In genomic region chr4:78776031-78776728, GRCh38 we compare ENCODE assay signal across 1 cellular context.
A peak's percentile ranks its signal among the peaks of the same experiment; 100 is the strongest.
TF ChIP-seq lines count a peak whose summit lies in the region.

Gene BMP2K, plus strand, starts transcription at chr4:78776350. Its CDS starts 194 bp downstream, at chr4:78776544.

TF ChIP-seq in K562, 482 proteins besides CTCF, POLR2A, EP300 and RAD21 (continued from another document and continues in another):
- TF ChIP-seq ID3 (CRISPR knock-in tag; IDR thresholded peaks at IDR 0.05): no peak
- no peak for TF ChIP-seq ID3 (tag; IDR thresholded peaks at IDR 0.05)
- TF ChIP-seq SAFB (IDR thresholded peaks at IDR 0.05; ENCODE audit: borderline replicate concordance, low read depth, low read length): peak; percentile 90
- TF ChIP-seq CHD2 (IDR thresholded peaks at IDR 0.05; ENCODE audit: low read depth, low read length): no peak
- no peak for TF ChIP-seq SUPT5H (IDR thresholded peaks at IDR 0.05)
- no peak for TF ChIP-seq NCOA6 (IDR thresholded peaks at IDR 0.05)
- TF ChIP-seq PTTG1 (tag; IDR thresholded peaks at IDR 0.05; ENCODE audit: low read depth): no peak
- no peak; the same call in 1 of the 2 replicates for TF ChIP-seq ZFX (CRISPR knock-in tag; IDR thresholded peaks at IDR 0.05)
- TF ChIP-seq PHB (CRISPR knock-in tag; IDR thresholded peaks at IDR 0.05): no peak
- no peak for TF ChIP-seq ZNF3 (CRISPR knock-in tag; IDR thresholded peaks at IDR 0.05)
- TF ChIP-seq ZNF174 (CRISPR knock-in tag; IDR thresholded peaks at IDR 0.05): no peak
- no peak for TF ChIP-seq MEF2D (tag; conservative IDR thresholded peaks at IDR 0.05; ENCODE audit: low read depth)
- TF ChIP-seq, protein P1, sequence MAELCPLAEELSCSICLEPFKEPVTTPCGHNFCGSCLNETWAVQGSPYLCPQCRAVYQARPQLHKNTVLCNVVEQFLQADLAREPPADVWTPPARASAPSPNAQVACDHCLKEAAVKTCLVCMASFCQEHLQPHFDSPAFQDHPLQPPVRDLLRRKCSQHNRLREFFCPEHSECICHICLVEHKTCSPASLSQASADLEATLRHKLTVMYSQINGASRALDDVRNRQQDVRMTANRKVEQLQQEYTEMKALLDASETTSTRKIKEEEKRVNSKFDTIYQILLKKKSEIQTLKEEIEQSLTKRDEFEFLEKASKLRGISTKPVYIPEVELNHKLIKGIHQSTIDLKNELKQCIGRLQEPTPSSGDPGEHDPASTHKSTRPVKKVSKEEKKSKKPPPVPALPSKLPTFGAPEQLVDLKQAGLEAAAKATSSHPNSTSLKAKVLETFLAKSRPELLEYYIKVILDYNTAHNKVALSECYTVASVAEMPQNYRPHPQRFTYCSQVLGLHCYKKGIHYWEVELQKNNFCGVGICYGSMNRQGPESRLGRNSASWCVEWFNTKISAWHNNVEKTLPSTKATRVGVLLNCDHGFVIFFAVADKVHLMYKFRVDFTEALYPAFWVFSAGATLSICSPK (IDR thresholded peaks at IDR 0.05; ENCODE audit: borderline replicate concordance): no peak
- TF ChIP-seq KAT8 (IDR thresholded peaks at IDR 0.05; ENCODE audit: low read depth): no peak
- no peak for TF ChIP-seq ZNF695 (CRISPR knock-in tag; IDR thresholded peaks at IDR 0.05)
- peak; percentile 39 for TF ChIP-seq RBM25 (IDR thresholded peaks at IDR 0.05; ENCODE audit: low read depth, low read length, severe bottlenecking)
- TF ChIP-seq RBBP5 (IDR thresholded peaks at IDR 0.05; ENCODE audit: borderline replicate concordance, insufficient read depth, low read length, poor library complexity, severe bottlenecking): peak; percentile 63
- TF ChIP-seq GTF2A2 (tag; IDR thresholded peaks at IDR 0.05): no peak
- peak; percentile 98 for TF ChIP-seq VEZF1 (CRISPR knock-in tag; IDR thresholded peaks at IDR 0.05)
- TF ChIP-seq ZNF140 (CRISPR knock-in tag; IDR thresholded peaks at IDR 0.05): no peak
- no peak for TF ChIP-seq DDX20 (tag; IDR thresholded peaks at IDR 0.05; ENCODE audit: low read depth)
- no peak for TF ChIP-seq ZNF408 (CRISPR knock-in tag; IDR thresholded peaks at IDR 0.05; ENCODE audit: low read depth)
- no peak for TF ChIP-seq FOXP1 (CRISPR knock-in tag; IDR thresholded peaks at IDR 0.05)
- TF ChIP-seq XRCC5 (IDR thresholded peaks at IDR 0.05; ENCODE audit: low read depth, low read length): no peak
- TF ChIP-seq NR1H2 (CRISPR knock-in tag; IDR thresholded peaks at IDR 0.05): no peak
- TF ChIP-seq XRCC4 (IDR thresholded peaks at IDR 0.05; ENCODE audit: extremely low read depth, insufficient read depth, insufficient read length): no peak
- TF ChIP-seq, protein P2, sequence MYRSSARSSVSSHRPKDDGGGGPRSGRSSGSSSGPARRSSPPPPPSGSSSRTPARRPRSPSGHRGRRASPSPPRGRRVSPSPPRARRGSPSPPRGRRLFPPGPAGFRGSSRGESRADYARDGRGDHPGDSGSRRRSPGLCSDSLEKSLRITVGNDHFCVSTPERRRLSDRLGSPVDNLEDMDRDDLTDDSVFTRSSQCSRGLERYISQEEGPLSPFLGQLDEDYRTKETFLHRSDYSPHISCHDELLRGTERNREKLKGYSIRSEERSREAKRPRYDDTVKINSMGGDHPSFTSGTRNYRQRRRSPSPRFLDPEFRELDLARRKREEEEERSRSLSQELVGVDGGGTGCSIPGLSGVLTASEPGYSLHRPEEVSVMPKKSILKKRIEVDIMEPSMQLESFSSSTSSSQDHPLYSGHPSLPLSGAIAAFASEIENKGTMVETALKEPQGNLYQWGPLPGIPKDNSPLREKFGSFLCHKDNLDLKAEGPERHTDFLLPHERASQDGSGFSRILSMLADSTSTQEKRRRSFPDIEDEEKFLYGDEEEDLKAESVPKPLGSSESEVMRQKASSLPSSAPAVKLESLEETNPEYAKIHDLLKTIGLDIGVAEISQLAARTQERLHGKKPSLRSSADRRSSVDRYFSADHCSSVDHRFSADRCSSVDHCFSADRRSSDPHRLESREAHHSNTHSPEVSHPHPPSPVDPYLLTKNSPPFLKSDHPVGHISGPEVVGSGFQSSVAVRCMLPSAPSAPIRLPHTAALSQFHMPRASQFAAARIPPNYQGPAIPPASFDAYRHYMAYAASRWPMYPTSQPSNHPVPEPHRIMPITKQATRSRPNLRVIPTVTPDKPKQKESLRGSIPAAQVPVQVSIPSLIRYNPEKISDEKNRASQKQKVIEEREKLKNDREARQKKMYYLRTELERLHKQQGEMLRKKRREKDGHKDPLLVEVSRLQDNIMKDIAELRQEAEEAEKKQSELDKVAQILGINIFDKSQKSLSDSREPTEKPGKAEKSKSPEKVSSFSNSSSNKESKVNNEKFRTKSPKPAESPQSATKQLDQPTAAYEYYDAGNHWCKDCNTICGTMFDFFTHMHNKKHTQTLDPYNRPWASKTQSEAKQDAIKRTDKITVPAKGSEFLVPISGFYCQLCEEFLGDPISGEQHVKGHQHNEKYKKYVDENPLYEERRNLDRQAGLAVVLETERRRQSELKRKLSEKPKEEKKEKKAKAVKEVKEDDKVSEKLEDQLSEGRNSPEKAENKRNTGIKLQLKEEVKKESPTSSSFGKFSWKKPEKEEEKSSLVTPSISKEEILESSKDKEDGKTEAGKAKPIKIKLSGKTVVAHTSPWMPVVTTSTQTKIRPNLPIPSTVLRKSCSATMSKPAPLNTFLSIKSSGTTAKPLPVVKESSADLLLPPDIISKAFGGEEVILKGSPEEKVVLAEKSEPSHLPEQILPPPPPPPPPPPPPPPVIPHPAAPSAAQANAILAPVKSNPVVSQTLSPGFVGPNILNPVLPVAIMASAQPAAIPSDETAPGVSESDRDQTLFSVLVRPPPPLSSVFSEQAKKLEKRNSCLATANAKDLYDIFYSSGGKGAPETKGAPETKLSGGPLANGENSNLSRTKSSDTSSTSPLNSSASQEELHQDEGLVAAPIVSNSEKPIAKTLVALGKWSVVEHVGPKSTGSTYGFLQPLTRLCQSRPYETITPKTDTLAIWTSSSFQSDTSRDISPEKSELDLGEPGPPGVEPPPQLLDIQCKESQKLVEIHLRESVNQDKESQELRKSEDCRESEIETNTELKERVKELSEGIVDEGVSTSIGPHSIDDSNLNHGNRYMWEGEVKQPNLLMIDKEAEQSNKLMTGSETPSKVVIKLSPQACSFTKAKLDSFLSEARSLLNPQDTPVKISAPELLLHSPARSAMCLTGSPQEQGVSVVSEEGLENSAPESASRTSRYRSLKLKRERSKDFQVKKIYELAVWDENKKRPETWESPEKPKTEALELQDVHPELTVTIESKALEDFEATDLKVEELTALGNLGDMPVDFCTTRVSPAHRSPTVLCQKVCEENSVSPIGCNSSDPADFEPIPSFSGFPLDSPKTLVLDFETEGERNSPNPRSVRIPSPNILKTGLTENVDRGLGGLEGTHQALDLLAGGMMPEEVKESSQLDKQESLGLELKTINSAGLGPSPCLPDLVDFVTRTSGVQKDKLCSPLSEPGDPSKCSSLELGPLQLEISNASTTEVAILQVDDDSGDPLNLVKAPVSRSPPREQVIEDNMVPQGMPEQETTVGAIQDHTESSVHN (IDR thresholded peaks at IDR 0.05; ENCODE audit: borderline replicate concordance in 1 of 2, low read depth in 1 of 2): no peak
- TF ChIP-seq, protein P3, sequence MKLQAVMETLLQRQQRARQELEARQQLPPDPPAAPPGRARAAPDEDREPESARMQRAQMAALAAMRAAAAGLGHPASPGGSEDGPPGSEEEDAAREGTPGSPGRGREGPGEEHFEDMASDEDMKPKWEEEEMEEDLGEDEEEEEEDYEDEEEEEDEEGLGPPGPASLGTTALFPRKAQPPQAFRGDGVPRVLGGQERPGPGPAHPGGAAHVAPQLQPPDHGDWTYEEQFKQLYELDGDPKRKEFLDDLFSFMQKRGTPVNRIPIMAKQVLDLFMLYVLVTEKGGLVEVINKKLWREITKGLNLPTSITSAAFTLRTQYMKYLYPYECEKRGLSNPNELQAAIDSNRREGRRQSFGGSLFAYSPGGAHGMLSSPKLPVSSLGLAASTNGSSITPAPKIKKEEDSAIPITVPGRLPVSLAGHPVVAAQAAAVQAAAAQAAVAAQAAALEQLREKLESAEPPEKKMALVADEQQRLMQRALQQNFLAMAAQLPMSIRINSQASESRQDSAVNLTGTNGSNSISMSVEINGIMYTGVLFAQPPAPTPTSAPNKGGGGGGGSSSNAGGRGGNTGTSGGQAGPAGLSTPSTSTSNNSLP (IDR thresholded peaks at IDR 0.05; ENCODE audit: borderline replicate concordance, low read depth, low read length): no peak
- TF ChIP-seq DMBX1 (CRISPR knock-in tag; IDR thresholded peaks at IDR 0.05; ENCODE audit: borderline replicate concordance): no peak
- no peak for TF ChIP-seq EP400 (IDR thresholded peaks at IDR 0.05)
- no peak for TF ChIP-seq RBM17 (IDR thresholded peaks at IDR 0.05; ENCODE audit: borderline replicate concordance, low read depth, low read length)
- TF ChIP-seq, protein P4, sequence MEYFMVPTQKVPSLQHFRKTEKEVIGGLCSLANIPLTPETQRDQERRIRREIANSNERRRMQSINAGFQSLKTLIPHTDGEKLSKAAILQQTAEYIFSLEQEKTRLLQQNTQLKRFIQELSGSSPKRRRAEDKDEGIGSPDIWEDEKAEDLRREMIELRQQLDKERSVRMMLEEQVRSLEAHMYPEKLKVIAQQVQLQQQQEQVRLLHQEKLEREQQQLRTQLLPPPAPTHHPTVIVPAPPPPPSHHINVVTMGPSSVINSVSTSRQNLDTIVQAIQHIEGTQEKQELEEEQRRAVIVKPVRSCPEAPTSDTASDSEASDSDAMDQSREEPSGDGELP (CRISPR knock-in tag; IDR thresholded peaks at IDR 0.05; ENCODE audit: borderline replicate concordance): no peak
- TF ChIP-seq, protein P5, sequence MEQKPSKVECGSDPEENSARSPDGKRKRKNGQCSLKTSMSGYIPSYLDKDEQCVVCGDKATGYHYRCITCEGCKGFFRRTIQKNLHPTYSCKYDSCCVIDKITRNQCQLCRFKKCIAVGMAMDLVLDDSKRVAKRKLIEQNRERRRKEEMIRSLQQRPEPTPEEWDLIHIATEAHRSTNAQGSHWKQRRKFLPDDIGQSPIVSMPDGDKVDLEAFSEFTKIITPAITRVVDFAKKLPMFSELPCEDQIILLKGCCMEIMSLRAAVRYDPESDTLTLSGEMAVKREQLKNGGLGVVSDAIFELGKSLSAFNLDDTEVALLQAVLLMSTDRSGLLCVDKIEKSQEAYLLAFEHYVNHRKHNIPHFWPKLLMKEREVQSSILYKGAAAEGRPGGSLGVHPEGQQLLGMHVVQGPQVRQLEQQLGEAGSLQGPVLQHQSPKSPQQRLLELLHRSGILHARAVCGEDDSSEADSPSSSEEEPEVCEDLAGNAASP (IDR thresholded peaks at IDR 0.05): no peak
- TF ChIP-seq HDAC8 (tag; IDR thresholded peaks at IDR 0.05): no peak
- no peak for TF ChIP-seq ZKSCAN3 (CRISPR knock-in tag; IDR thresholded peaks at IDR 0.05)
- TF ChIP-seq ZNF445 (CRISPR knock-in tag; IDR thresholded peaks at IDR 0.05; ENCODE audit: low read depth): no peak
- peak; percentile 12 for TF ChIP-seq HNRNPK (IDR thresholded peaks at IDR 0.05; ENCODE audit: low read depth, low read length, poor library complexity, severe bottlenecking)
- no peak for TF ChIP-seq HNRNPUL1 (IDR thresholded peaks at IDR 0.05; ENCODE audit: low read length)
- TF ChIP-seq ZC3H11A (IDR thresholded peaks at IDR 0.05; ENCODE audit: low read depth, low read length): no peak
- TF ChIP-seq ZC3H8 (IDR thresholded peaks at IDR 0.05): no peak
- TF ChIP-seq BCOR (IDR thresholded peaks at IDR 0.05): no peak
- TF ChIP-seq POLR3G (IDR thresholded peaks at IDR 0.05; ENCODE audit: extremely low read depth, insufficient read length, insufficient replicate concordance): no peak
- TF ChIP-seq ADNP (tag; IDR thresholded peaks at IDR 0.05): no peak
- TF ChIP-seq ZNF76 (CRISPR knock-in tag; IDR thresholded peaks at IDR 0.05; ENCODE audit: borderline replicate concordance): no peak
- no peak for TF ChIP-seq ZNF121 (CRISPR knock-in tag; conservative IDR thresholded peaks at IDR 0.05)
- TF ChIP-seq THAP7 (CRISPR knock-in tag; IDR thresholded peaks at IDR 0.05): no peak
- TF ChIP-seq AFF4 (CRISPR knock-in tag; IDR thresholded peaks at IDR 0.05): peak; percentile 39; the same call in 1 of the 2 replicates
- TF ChIP-seq SPI1 (IDR thresholded peaks at IDR 0.05; ENCODE audit: borderline replicate concordance, low read depth, low read length): no peak
